Comparison of ENCODE assay signal across 10 cellular contexts in genomic region chr1:77031101-77031662, GRCh38.
DNase-seq lines count a peak whose midpoint lies in the region; ATAC-seq and TF ChIP-seq lines count a peak whose summit lies in the region.
"Had no signal": no experiment of that assay in that cellular context is flagged by ENCODE, and none has a peak within 500 bp of the region (broad histone marks: within the 10 kb centered on the region; RNA-seq: fewer than 3 reads in every experiment).

No MANE protein-coding gene starts in this region.

- POLR2A ChIA-PET in activated CD8-positive, alpha-beta T cell treated with anti-CD3 and anti-CD28 coated beads for 36 hours (lab: Charles Lee), result no interaction called here

- H3K4me3 ChIP-seq in kidney epithelial cell (ENCODE audit: low read depth, low read length) (no peak overlapping the region), right cardiac atrium (ENCODE audit: low read length) (no peak overlapping the region)

- DNase-seq in EH (ENCODE audit: low read depth), result peak; percentile 72
- DNase-seq in NCI-H128 (lab: John Stamatoyannopoulos, UW; ENCODE audit: unreplicated experiment), result peak; percentile 32
- peak; percentile 60 for DNase-seq in SW480 (ENCODE audit: low spot score)
- no peak for DNase-seq in kidney epithelial cell (ENCODE audit: low read depth)
- no peak for DNase-seq in activated CD8-positive, alpha-beta T cell treated with anti-CD3 and anti-CD28 coated beads for 36 hours
- no peak for DNase-seq in right cardiac atrium
- DNase-seq: effector memory CD4-positive, alpha-beta T cell had no signal

- H3K9me3 ChIP-seq in right cardiac atrium (ENCODE audit: control insufficient read depth, low read length), result no peaks in the 10 kb centered on the region

- no peak overlapping the region for H3K4me3 Mint-ChIP-seq in activated CD8-positive, alpha-beta T cell treated with anti-CD3 and anti-CD28 coated beads for 36 hours
- H3K4me3 Mint-ChIP-seq: nephron had no signal

- CTCF ChIA-PET in activated CD8-positive, alpha-beta T cell treated with anti-CD3 and anti-CD28 coated beads for 36 hours (lab: Charles Lee), result no interaction called here

- H3K27ac ChIP-seq in right cardiac atrium (ENCODE audit: low read length), result no peak overlapping the region

- no peaks in the 10 kb centered on the region for H3K36me3 ChIP-seq in kidney epithelial cell (ENCODE audit: control insufficient read depth, insufficient read depth, low read length)

- H3K9me3 Mint-ChIP-seq in activated CD8-positive, alpha-beta T cell treated with anti-CD3 and anti-CD28 coated beads for 36 hours, result no peaks in the 10 kb centered on the region
- H3K9me3 Mint-ChIP-seq: nephron had no signal

- peaks cover 11% of the 10 kb centered on the region for H3K27me3 Mint-ChIP-seq in activated CD8-positive, alpha-beta T cell treated with anti-CD3 and anti-CD28 coated beads for 36 hours

- ATAC-seq in GM19351 (IDR thresholded peaks at IDR 0.05; ENCODE audit: unreplicated experiment) (no peak), right cardiac atrium (no peak), GM21360 (IDR thresholded peaks at IDR 0.05; ENCODE audit: unreplicated experiment) (no peak)
- ATAC-seq in activated CD8-positive, alpha-beta T cell treated with anti-CD3 and anti-CD28 coated beads for 36 hours, result no peak

- WGBS in right cardiac atrium, result 38% methylated on average over 3 of the region's 3 CpGs

- no peaks in the 10 kb centered on the region for H3K4me1 Mint-ChIP-seq in activated CD8-positive, alpha-beta T cell treated with anti-CD3 and anti-CD28 coated beads for 36 hours (ENCODE audit: low read depth)

- no peak overlapping the region for H3K27ac Mint-ChIP-seq in activated CD8-positive, alpha-beta T cell treated with anti-CD3 and anti-CD28 coated beads for 36 hours
- H3K27ac Mint-ChIP-seq: nephron had no signal

- no peaks in the 10 kb centered on the region for H3K27me3 ChIP-seq in kidney epithelial cell (ENCODE audit: control insufficient read depth, insufficient read depth, low read length)
- H3K27me3 ChIP-seq in right cardiac atrium (ENCODE audit: control insufficient read depth, insufficient read depth), result no peaks in the 10 kb centered on the region

- no peaks in the 10 kb centered on the region for H3K36me3 Mint-ChIP-seq in activated CD8-positive, alpha-beta T cell treated with anti-CD3 and anti-CD28 coated beads for 36 hours (ENCODE audit: low read depth)

- H3K4me1 ChIP-seq in right cardiac atrium (ENCODE audit: control insufficient read depth, insufficient read depth, low read length), result no peaks in the 10 kb centered on the region

- intact Hi-C loops in activated CD8-positive, alpha-beta T cell treated with anti-CD3 and anti-CD28 coated beads for 36 hours (cut with micrococcal nuclease), result no loop called here
- intact Hi-C loops in right cardiac atrium (cut with DNase I), result no loop called here

- peak; percentile 6 for TF ChIP-seq CTCF in kidney epithelial cell (IDR thresholded peaks at IDR 0.05; ENCODE audit: insufficient read depth, low read length, poor library complexity, severe bottlenecking)
- TF ChIP-seq CTCF in activated CD8-positive, alpha-beta T cell treated with anti-CD3 and anti-CD28 coated beads for 36 hours (IDR thresholded peaks at IDR 0.05), result no peak

Comparison
In these comparisons a context has a peak if more than half of its experiments do, and no peak if none do; other contexts are left out.
1. DNase-seq: peak in EH (single experiment), NCI-H128 (single experiment) and SW480 (single experiment); none in kidney epithelial cell (single experiment), activated CD8-positive, alpha-beta T cell treated with anti-CD3 and anti-CD28 coated beads for 36 hours (single experiment) and right cardiac atrium (0 of 3).